Comparison of ENCODE assay signal across 19 cellular contexts in genomic region chr22:42346722-42347121, GRCh38.
DNase-seq lines count a peak whose midpoint lies in the region; ATAC-seq and TF ChIP-seq lines count a peak whose summit lies in the region.
"Had no signal": no experiment of that assay in that cellular context is flagged by ENCODE, and none has a peak within 500 bp of the region (broad histone marks: within the 10 kb centered on the region; RNA-seq: fewer than 3 reads in every experiment).

No MANE protein-coding gene starts in this region.

- H3K9me3 Mint-ChIP-seq in brain: peaks cover 0 to 6% (median 0%) of the 10 kb centered on the region in 5 experiments

- no peak overlapping the region for H2AFZ ChIP-seq in neural cell (ENCODE audit: low read depth, low read length)
- H2AFZ ChIP-seq in MM.1S (ENCODE audit: low read length): no peak overlapping the region

- no peaks in the 10 kb centered on the region for H4K20me1 ChIP-seq in neural cell (ENCODE audit: insufficient read depth)
- no peaks in the 10 kb centered on the region for H4K20me1 ChIP-seq in MM.1S (ENCODE audit: insufficient read depth, low read length)

- H3K79me2 ChIP-seq in neural cell (replicated peaks; ENCODE audit: insufficient read depth, low read length) (peaks cover 11% of the 10 kb centered on the region), MM.1S (ENCODE audit: low read length) (no peaks in the 10 kb centered on the region)

- peaks cover 54% of the 10 kb centered on the region for H3K4me1 Mint-ChIP-seq in brain
- H3K4me1 Mint-ChIP-seq: CD14-positive monocyte had no signal

- ATAC-seq in HG02973 (IDR thresholded peaks at IDR 0.05; ENCODE audit: unreplicated experiment): no peak
- ATAC-seq: A549, Panc1 had no signal

- H3K9ac ChIP-seq in neural cell (ENCODE audit: low read length) (peak overlapping the region; percentile 48), MM.1S (ENCODE audit: low read length) (no peak overlapping the region)

- H3K27me3 ChIP-seq in H7 (ENCODE audit: control insufficient read depth, insufficient read depth, low read length) (no peaks in the 10 kb centered on the region), neural cell (ENCODE audit: insufficient read depth, low read depth, low read length) (no peaks in the 10 kb centered on the region), MM.1S (replicated peaks; ENCODE audit: insufficient read depth, low read length) (peaks cover 72% of the 10 kb centered on the region)

- H3K9me3 ChIP-seq in neural cell (ENCODE audit: low read length) (no peaks in the 10 kb centered on the region), MM.1S (replicated peaks; ENCODE audit: insufficient read depth, low read length) (no peaks in the 10 kb centered on the region)
- H3K9me3 ChIP-seq: A549 had no signal

- DNase-seq in H7 (peak; percentile 63), MM.1S (no peak), NCI-H2196 treated with DMSO at 0.1 percent for 48 hours (lab: John Stamatoyannopoulos, UW; ENCODE audit: unreplicated experiment) (no peak), NCI-H345 treated with DMSO at 0.1 percent for 48 hours (lab: John Stamatoyannopoulos, UW; ENCODE audit: unreplicated experiment) (no peak)
- DNase-seq: CD8-positive, alpha-beta memory T cell; DMS79; GF-D8; NCI-H1105 treated with DMSO at 0.1 percent for 48 hours; NCI-H146; NCI-H1930; NCI-H2107; NCI-H526 treated with DMSO at 0.1 percent for 48 hours; SHP77 treated with DMSO at 0.1 percent for 48 hours had no signal

- peak overlapping the region; percentile 58 for H3K27ac ChIP-seq in neural cell (ENCODE audit: low read length)
- H3K27ac ChIP-seq in MM.1S (ENCODE audit: low read length): no peak overlapping the region
- H3K27ac ChIP-seq: A549 had no signal

- H3K36me3 Mint-ChIP-seq in brain: no peaks in the 10 kb centered on the region
- H3K36me3 Mint-ChIP-seq: CD14-positive monocyte; CD8-positive, alpha-beta memory T cell had no signal

- TF ChIP-seq EP300 in neural cell (conservative IDR thresholded peaks at IDR 0.05; ENCODE audit: poor library complexity, severe bottlenecking): no peak

- H3F3A ChIP-seq in neural cell (ENCODE audit: insufficient read depth, low read length, poor library complexity, severe bottlenecking): no peaks in the 10 kb centered on the region
- H3F3A ChIP-seq in MM.1S (ENCODE audit: insufficient read depth, low read length): no peaks in the 10 kb centered on the region

- H3K4me3 ChIP-seq in H7 (ENCODE audit: insufficient read depth, low read depth, low read length): no peak overlapping the region
- H3K4me3 ChIP-seq in neural cell (ENCODE audit: low read length): no peak overlapping the region
- H3K4me3 ChIP-seq in MM.1S (ENCODE audit: low read length): no peak overlapping the region
- H3K4me3 ChIP-seq: A549 had no signal

- H3K4me3 Mint-ChIP-seq in brain: peak overlapping the region; percentile 23 to 59 (median 57)
- H3K4me3 Mint-ChIP-seq: CD14-positive monocyte had no signal

- H3K27ac Mint-ChIP-seq in brain: peak overlapping the region; percentile 70 to 94 (median 93)
- H3K27ac Mint-ChIP-seq: CD14-positive monocyte; CD8-positive, alpha-beta memory T cell had no signal

- TF ChIP-seq RAD21 in neural cell (conservative IDR thresholded peaks at IDR 0.05): no peak

- no peak overlapping the region for H3K4me2 ChIP-seq in neural cell (ENCODE audit: low read length)
- H3K4me2 ChIP-seq in MM.1S (ENCODE audit: low read depth, low read length): no peak overlapping the region
- H3K4me2 ChIP-seq: A549 had no signal

- peaks cover 2% of the 10 kb centered on the region for H3K27me3 Mint-ChIP-seq in brain

- H3K9me2 ChIP-seq in neural cell (ENCODE audit: insufficient read depth, low read length) (no peaks in the 10 kb centered on the region), MM.1S (replicated peaks; ENCODE audit: insufficient read depth, low read length) (no peaks in the 10 kb centered on the region)

- TF ChIP-seq CTCF in brain (conservative IDR thresholded peaks at IDR 0.05) (no peak), neural cell (IDR thresholded peaks at IDR 0.05; ENCODE audit: poor library complexity, severe bottlenecking) (peak; percentile 13), MM.1S (IDR thresholded peaks at IDR 0.05; ENCODE audit: low read length) (no peak)

- no peaks in the 10 kb centered on the region for H3K4me1 ChIP-seq in MM.1S (ENCODE audit: low read length)

- H3K36me3 ChIP-seq in H7 (replicated peaks; ENCODE audit: control insufficient read depth, insufficient read depth, low read length): no peaks in the 10 kb centered on the region
- no peaks in the 10 kb centered on the region for H3K36me3 ChIP-seq in neural cell (ENCODE audit: insufficient read depth, low read length)
- H3K36me3 ChIP-seq in MM.1S (replicated peaks; ENCODE audit: insufficient read depth, low read length): no peaks in the 10 kb centered on the region

TF ChIP-seq in neural cell, 6 proteins besides CTCF, POLR2A, EP300 and RAD21:
- no peak for TF ChIP-seq SMC3 (conservative IDR thresholded peaks at IDR 0.05; ENCODE audit: poor library complexity)
- TF ChIP-seq POLR2AphosphoS5 (IDR thresholded peaks at IDR 0.05): no peak
- TF ChIP-seq TAF1 (IDR thresholded peaks at IDR 0.05; ENCODE audit: low read depth): no peak
- peak; percentile 65 for TF ChIP-seq REST (IDR thresholded peaks at IDR 0.05; ENCODE audit: borderline replicate concordance)
